Comparison of ENCODE assay signal across 8 cellular contexts in genomic region chr14:81464253-81465001, GRCh38.
A peak's percentile ranks its signal among the peaks of the same experiment; 100 is the strongest.
DNase-seq lines count a peak whose midpoint lies in the region; ATAC-seq and TF ChIP-seq lines count a peak whose summit lies in the region.

No MANE protein-coding gene starts in this region.

- CTCF ChIA-PET in activated CD4-positive, alpha-beta memory T cell treated with anti-CD3 and anti-CD28 coated beads for 36 hours (lab: Charles Lee), result interaction anchor here (0.6 to 4.1 kb wide), 34 partner anchors 8 to 1268 kb away, joined by 3 to 71 read pairs (median 3); partner anchors contain the start of genes SEL1L and TSHR

- peak overlapping the region; percentile 63 for H3K27ac Mint-ChIP-seq in activated CD4-positive, alpha-beta memory T cell treated with anti-CD3 and anti-CD28 coated beads for 36 hours

- H3K9ac ChIP-seq in BLaER1, result peak overlapping the region; percentile 86
- peak overlapping the region; percentile 75 for H3K9ac ChIP-seq in muscle layer of colon (ENCODE audit: low read length)
- H3K9ac ChIP-seq in subcutaneous abdominal adipose tissue (ENCODE audit: low read length in 5 of 5), result peak overlapping the region in 4 of 5 donors; percentile 63 to 76 (median 72)

- peaks cover 3% of the 10 kb centered on the region for H3K4me1 Mint-ChIP-seq in activated CD4-positive, alpha-beta memory T cell treated with anti-CD3 and anti-CD28 coated beads for 36 hours (ENCODE audit: low read depth)

- H3K27me3 Mint-ChIP-seq in activated CD4-positive, alpha-beta memory T cell treated with anti-CD3 and anti-CD28 coated beads for 36 hours, result peaks cover 1% of the 10 kb centered on the region

- H3K27me3 ChIP-seq in BLaER1 (no peaks in the 10 kb centered on the region), muscle layer of colon (ENCODE audit: control insufficient read depth in 1 of 2, insufficient read depth in 2 of 2, low read length in 2 of 2) (no peaks in the 10 kb centered on the region), subcutaneous abdominal adipose tissue (ENCODE audit: control insufficient read depth in 5 of 5, insufficient read depth in 4 of 5, low read length in 5 of 5) (no peaks in the 10 kb centered on the region)

- POLR2A ChIA-PET in activated CD4-positive, alpha-beta memory T cell treated with anti-CD3 and anti-CD28 coated beads for 36 hours (lab: Charles Lee), result no interaction called here

- H3K36me3 ChIP-seq in BLaER1 (no peaks in the 10 kb centered on the region), muscle layer of colon (ENCODE audit: insufficient read depth, low read length) (no peaks in the 10 kb centered on the region), subcutaneous abdominal adipose tissue (ENCODE audit: control insufficient read depth in 5 of 5, insufficient read depth in 5 of 5, low read length in 5 of 5) (no peaks in the 10 kb centered on the region)

- peak overlapping the region; percentile 94 for H3K27ac ChIP-seq in BLaER1
- H3K27ac ChIP-seq in muscle layer of colon (ENCODE audit: low read depth, low read length), result no peak overlapping the region
- no peak overlapping the region for H3K27ac ChIP-seq in subcutaneous abdominal adipose tissue (ENCODE audit: low read depth, low read length)

- peak overlapping the region; percentile 73 for H3K4me2 ChIP-seq in BLaER1

- peak; percentile 61 for ATAC-seq in GM18858 (IDR thresholded peaks at IDR 0.05; ENCODE audit: unreplicated experiment)
- peak; percentile 52 for ATAC-seq in HG03139 (IDR thresholded peaks at IDR 0.05; ENCODE audit: unreplicated experiment)

- intact Hi-C loops in activated CD4-positive, alpha-beta memory T cell treated with anti-CD3 and anti-CD28 coated beads for 36 hours (cut with micrococcal nuclease), result loop anchor here (1.0 to 2.0 kb wide), 6 partner anchors 10 to 510 kb away; partner anchors contain the start of gene TSHR

- H3K4me3 Mint-ChIP-seq in activated CD4-positive, alpha-beta memory T cell treated with anti-CD3 and anti-CD28 coated beads for 36 hours, result peak overlapping the region; percentile 73

- no peaks in the 10 kb centered on the region for H3K36me3 Mint-ChIP-seq in activated CD4-positive, alpha-beta memory T cell treated with anti-CD3 and anti-CD28 coated beads for 36 hours

- H3K4me3 ChIP-seq in BLaER1 (peak overlapping the region; percentile 59), muscle layer of colon (ENCODE audit: low read depth in 1 of 2, low read length in 2 of 2) (peak overlapping the region; percentile 43 to 78), subcutaneous abdominal adipose tissue (ENCODE audit: low read depth in 1 of 5, low read length in 5 of 5) (peak overlapping the region; percentile 71 to 90 (median 76))

- no peaks in the 10 kb centered on the region for H3K9me3 Mint-ChIP-seq in activated CD4-positive, alpha-beta memory T cell treated with anti-CD3 and anti-CD28 coated beads for 36 hours

- DNase-seq in NCI-H446 treated with DMSO at 0.1 percent for 48 hours (lab: John Stamatoyannopoulos, UW) (peak; percentile 44), erythroblast (lab: John Stamatoyannopoulos, UW) (peak; percentile 74 to 86)
- DNase-seq in activated CD4-positive, alpha-beta memory T cell treated with anti-CD3 and anti-CD28 coated beads for 36 hours, result peak; percentile 52

- no peaks in the 10 kb centered on the region; the same call in 1 of the 2 replicates for H3K9me3 ChIP-seq in BLaER1
- no peaks in the 10 kb centered on the region for H3K9me3 ChIP-seq in muscle layer of colon (ENCODE audit: low read length)
- no peaks in the 10 kb centered on the region for H3K9me3 ChIP-seq in subcutaneous abdominal adipose tissue (ENCODE audit: control insufficient read depth in 5 of 5, low read length in 5 of 5)

- H4K20me1 ChIP-seq in BLaER1, result no peaks in the 10 kb centered on the region

- H3K4me1 ChIP-seq in BLaER1 (peaks cover 9% of the 10 kb centered on the region), muscle layer of colon (ENCODE audit: insufficient read depth, low read length) (no peaks in the 10 kb centered on the region), subcutaneous abdominal adipose tissue (ENCODE audit: control insufficient read depth in 5 of 5, insufficient read depth in 5 of 5, low read length in 5 of 5) (peaks cover 0 to 11% (median 10%) of the 10 kb centered on the region in 5 donors)

- TF ChIP-seq POLR2A in erythroblast (IDR thresholded peaks at IDR 0.05; ENCODE audit: low read length), result no peak
